Comparison of ENCODE assay signal across 18 cellular contexts in the genomic region with DNA sequence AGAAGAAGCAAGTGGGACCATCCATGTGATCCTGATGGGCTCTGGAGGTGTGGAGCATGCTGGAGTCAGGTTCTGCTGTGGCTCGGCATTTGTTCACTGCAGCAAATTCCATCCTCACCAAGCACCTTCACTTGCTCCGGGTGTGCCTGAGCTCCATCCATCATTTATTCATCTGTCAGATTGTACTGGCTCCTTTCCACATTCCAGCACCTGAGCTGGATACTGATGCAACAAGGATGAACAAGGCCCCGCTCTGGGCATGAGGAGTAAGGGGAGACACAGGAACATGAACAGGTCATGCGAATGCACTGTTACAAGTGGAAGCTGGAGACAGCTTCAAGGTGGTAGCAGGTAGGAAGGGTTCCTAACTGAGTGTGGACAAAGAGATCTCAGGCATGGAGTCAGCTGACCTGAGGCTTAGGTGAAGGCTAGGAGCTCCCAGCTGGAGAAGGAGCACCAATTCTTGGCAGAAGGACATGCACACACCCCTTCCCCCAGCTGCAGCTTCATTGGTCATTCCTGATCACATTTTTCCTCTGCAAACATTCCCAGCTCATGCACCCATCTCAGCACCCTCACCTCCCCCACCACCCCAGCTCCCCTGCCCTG.
"Had no signal": no experiment of that assay in that cellular context is flagged by ENCODE, and none has a peak within 500 bp of the region (broad histone marks: within the 10 kb centered on the region; RNA-seq: fewer than 3 reads in every experiment).

No MANE protein-coding gene starts in this region.

- H3K36me3 Mint-ChIP-seq: natural killer cell treated with Interleukin-12 subunit alpha and Interleukin-12 subunit beta and Interleukin-15 and Interleukin-18, amount 100 ng/mL, for 72 hours had no signal

- H3K4me1 ChIP-seq: right lobe of liver had no signal

- H2AFZ ChIP-seq: parathyroid adenoma had no signal

- DNase-seq: cortex of kidney; dorsolateral prefrontal cortex; effector CD8-positive, alpha-beta T cell; heart right ventricle; hypothalamus; kidney glomerular epithelial cell; midbrain; retina; stimulated activated CD4-positive, alpha-beta T cell treated with anti-CD3 and anti-CD28 coated beads, Interleukin-15, amount 100 ng/mL, for 24 hours; stimulated activated CD4-positive, alpha-beta T cell treated with anti-CD3 and anti-CD28 coated beads, Interleukin-1b, Interleukin-23, amount 100 ng/mL, for 48 hours; stimulated activated CD4-positive, alpha-beta T cell treated with anti-CD3 and anti-CD28 coated beads, Interleukin-4, amount 100 ng/mL, for 24 hours; stimulated activated naive CD4-positive, alpha-beta T cell; trophoblast cell had no signal

- H3K27me3 Mint-ChIP-seq: natural killer cell treated with Interleukin-12 subunit alpha and Interleukin-12 subunit beta and Interleukin-15 and Interleukin-18, amount 100 ng/mL, for 72 hours had no signal

- H3K27ac ChIP-seq: dorsolateral prefrontal cortex, heart right ventricle, parathyroid adenoma, psoas muscle, right lobe of liver had no signal

- H3K9me3 ChIP-seq: gastrocnemius medialis, heart right ventricle, psoas muscle, right lobe of liver had no signal

- H3K27me3 ChIP-seq: dorsolateral prefrontal cortex, gastrocnemius medialis, heart right ventricle, right lobe of liver had no signal

- ATAC-seq: natural killer cell treated with Interleukin-12 subunit alpha and Interleukin-12 subunit beta and Interleukin-15 and Interleukin-18, amount 100 ng/mL, for 72 hours had no signal

- H3K27ac Mint-ChIP-seq: natural killer cell treated with Interleukin-12 subunit alpha and Interleukin-12 subunit beta and Interleukin-15 and Interleukin-18, amount 100 ng/mL, for 72 hours had no signal

- H3K9me3 Mint-ChIP-seq: natural killer cell treated with Interleukin-12 subunit alpha and Interleukin-12 subunit beta and Interleukin-15 and Interleukin-18, amount 100 ng/mL, for 72 hours had no signal

- H3K4me3 Mint-ChIP-seq: natural killer cell treated with Interleukin-12 subunit alpha and Interleukin-12 subunit beta and Interleukin-15 and Interleukin-18, amount 100 ng/mL, for 72 hours had no signal

- H3K79me2 ChIP-seq: parathyroid adenoma had no signal

- H3K4me3 ChIP-seq: dorsolateral prefrontal cortex, gastrocnemius medialis, heart right ventricle, psoas muscle, right lobe of liver had no signal

- H3K36me3 ChIP-seq: gastrocnemius medialis, heart right ventricle, right lobe of liver had no signal

- H3K9ac ChIP-seq: parathyroid adenoma had no signal
